27 cellular contexts compared by ENCODE assay signal in genomic region chr16:2950400-2950724, GRCh38. TPM values are rescaled to one million over a fixed set of nuclear protein-coding genes. Genes with fewer than 3 reads are reported as not detected.
"Had no signal": no experiment of that assay in that cellular context is flagged by ENCODE, and none has a peak within 500 bp of the region (broad histone marks: within the 10 kb centered on the region; RNA-seq: fewer than 3 reads in every experiment).

No MANE protein-coding gene starts in this region.

- H3K4me3 ChIP-seq: colonic mucosa, esophagus squamous epithelium, gastrocnemius medialis, heart right ventricle, left lung, lower lobe of right lung, mucosa of descending colon had no signal

- H3K27me3 ChIP-seq: colonic mucosa had no signal

- H3K4me1 ChIP-seq: heart right ventricle, lower lobe of right lung had no signal

- H3K27ac ChIP-seq: colonic mucosa, epithelial cell of prostate, esophagus squamous epithelium, heart right ventricle, left lung, lower lobe of right lung had no signal

- H3K9me3 ChIP-seq: colonic mucosa, esophagus squamous epithelium, gastrocnemius medialis, heart right ventricle, left lung, lower lobe of right lung, mucosa of descending colon had no signal

- ATAC-seq: effector memory CD8-positive, alpha-beta T cell; esophagus mucosa; gastrocnemius medialis; left cardiac atrium; left lung; left ventricle myocardium superior; lower lobe of right lung; mucosa of descending colon had no signal

- H3K36me3 ChIP-seq: colonic mucosa had no signal

- DNase-seq: colonic mucosa; cortex of kidney; effector CD8-positive, alpha-beta T cell; effector memory CD8-positive, alpha-beta T cell; endodermal cell; erythroblast; esophagus squamous epithelium; foreskin fibroblast; foreskin melanocyte; gastrocnemius medialis; glutamatergic neuron; head of caudate nucleus; heart right ventricle; hippocampal formation; left cardiac atrium; left lung; left ventricle myocardium superior; lower lobe of right lung; mesenchymal stem cell; mucosa of descending colon; naive B cell had no signal

RNA-seq across cellular contexts. Expression of gene KREMEN2, which starts 13.7 kb away (rescaled TPM):
- total RNA-seq: dermis microvascular lymphatic vessel endothelial cell, gastrocnemius medialis, glomerular endothelial cell, heart right ventricle, left cardiac atrium, left lung, left ventricle myocardium superior, lower lobe of right lung, lung microvascular endothelial cell, mesenteric fat pad had no signal
- polyA plus RNA-seq: heart right ventricle had no signal
